ENCODE assay signal across 33 cellular contexts in the genomic region with DNA sequence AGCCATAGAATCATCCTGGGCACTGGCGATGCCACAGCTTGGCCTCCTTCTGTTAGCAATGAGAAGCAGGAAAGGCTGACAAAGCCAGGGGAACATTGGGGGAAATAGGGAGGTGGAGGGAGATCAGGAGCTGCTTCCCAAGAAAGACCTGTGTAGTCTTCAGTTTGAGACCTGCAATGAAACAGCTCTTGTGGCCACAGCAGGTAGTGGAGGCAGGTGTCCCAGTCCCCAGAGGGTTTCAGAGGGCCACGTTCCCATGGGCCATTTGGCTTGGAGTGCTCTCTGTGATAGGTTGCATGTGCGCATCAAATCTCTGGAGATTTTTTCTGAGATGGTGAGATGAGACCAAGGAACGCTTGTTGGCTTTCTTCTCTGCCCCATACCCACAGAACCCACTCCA. TPM values are rescaled to one million over a fixed set of nuclear protein-coding genes. Genes with fewer than 3 reads are reported as not detected.
"Had no signal": no experiment of that assay in that cellular context is flagged by ENCODE, and none has a peak within 500 bp of the region (broad histone marks: within the 10 kb centered on the region; RNA-seq: fewer than 3 reads in every experiment).

No MANE protein-coding gene starts in this region.

- H3K4me1 Mint-ChIP-seq: nephron had no signal

- H3K27ac ChIP-seq: gastrocnemius medialis, hepatocyte, neural progenitor cell, parathyroid adenoma, sigmoid colon, testis, tibial artery had no signal

- H3K27ac Mint-ChIP-seq: effector memory CD8-positive, alpha-beta T cell; naive thymus-derived CD4-positive, alpha-beta T cell; nephron; neural progenitor cell; progenitor cell of endocrine pancreas; stimulated activated effector memory CD8-positive, alpha-beta T cell treated with anti-CD3 and anti-CD28 coated beads, Interleukin-12 subunit alpha, Interleukin-12 subunit beta, amount 100 ng/mL, for 72 hours; type B pancreatic cell had no signal

- H3K79me2 ChIP-seq: hepatocyte, parathyroid adenoma had no signal

- ATAC-seq: effector memory CD8-positive, alpha-beta T cell; gastrocnemius medialis; left lobe of liver; naive thymus-derived CD4-positive, alpha-beta T cell; stimulated activated effector memory CD8-positive, alpha-beta T cell treated with anti-CD3 and anti-CD28 coated beads, Interleukin-12 subunit alpha, Interleukin-12 subunit beta, amount 100 ng/mL, for 72 hours; stimulated activated naive CD8-positive, alpha-beta T cell treated with anti-CD3 and anti-CD28 coated beads, Interleukin-15, Interleukin-2, amounts not matched to agents 100 U/mL and 50 U/mL, for 24 hours had no signal

- H3K27me3 ChIP-seq: testis had no signal

- H3K4me3 Mint-ChIP-seq: effector memory CD8-positive, alpha-beta T cell; nephron; stimulated activated effector memory CD8-positive, alpha-beta T cell treated with anti-CD3 and anti-CD28 coated beads, Interleukin-12 subunit alpha, Interleukin-12 subunit beta, amount 100 ng/mL, for 72 hours; type B pancreatic cell had no signal

- H3K9me3 Mint-ChIP-seq: effector memory CD8-positive, alpha-beta T cell; stimulated activated effector memory CD8-positive, alpha-beta T cell treated with anti-CD3 and anti-CD28 coated beads, Interleukin-12 subunit alpha, Interleukin-12 subunit beta, amount 100 ng/mL, for 72 hours; type B pancreatic cell had no signal

- H3K9me3 ChIP-seq: gastrocnemius medialis, sigmoid colon, testis, tibial artery had no signal

- DNase-seq: cortex of kidney; effector memory CD8-positive, alpha-beta T cell; foreskin fibroblast; gastrocnemius medialis; head of caudate nucleus; mesenchymal stem cell; midbrain; naive thymus-derived CD4-positive, alpha-beta T cell; sigmoid colon; stimulated activated CD4-positive, alpha-beta T cell treated with anti-CD3 and anti-CD28 coated beads, Interleukin-2, amount 100 ng/mL, for 24 hours; stimulated activated CD4-positive, alpha-beta T cell treated with anti-CD3 and anti-CD28 coated beads, Interleukin-4, amount 100 ng/mL, for 24 hours; stimulated activated naive CD8-positive, alpha-beta T cell treated with anti-CD3 and anti-CD28 coated beads, Interleukin-15, Interleukin-2, amounts not matched to agents 100 U/mL and 50 U/mL, for 24 hours; substantia nigra; testis; tibial artery had no signal

- H3K4me1 ChIP-seq: gastrocnemius medialis, neural progenitor cell, parathyroid adenoma, testis had no signal

- H3K4me3 ChIP-seq: gastrocnemius medialis, hepatocyte, neural progenitor cell, sigmoid colon, testis, tibial artery had no signal

- H2AFZ ChIP-seq: hepatocyte, neural progenitor cell, parathyroid adenoma had no signal

- FAIRE-seq: kidney had no signal

- H3K9ac ChIP-seq: neural progenitor cell, parathyroid adenoma had no signal

- H3K36me3 Mint-ChIP-seq: neural progenitor cell, type B pancreatic cell had no signal

- H3K4me2 ChIP-seq: hepatocyte, neural progenitor cell had no signal

- H3K36me3 ChIP-seq: gastrocnemius medialis, neural progenitor cell, sigmoid colon, tibial artery had no signal

RNA-seq across cellular contexts. Expression of gene OR6S1, which starts 14.4 kb away (rescaled TPM):
- total RNA-seq: dermis microvascular lymphatic vessel endothelial cell; gastrocnemius medialis; glomerular endothelial cell; hepatocyte; kidney; left lobe of liver; liver; lung microvascular endothelial cell; mucosa of gallbladder; naive thymus-derived CD4-positive, alpha-beta T cell; osteoblast; progenitor cell of endocrine pancreas; sigmoid colon; skeletal muscle tissue; urinary bladder had no signal
- polyA plus RNA-seq: esophagus; hepatocyte; liver; naive thymus-derived CD4-positive, alpha-beta T cell; sigmoid colon; urinary bladder had no signal
